In the genomic region with DNA sequence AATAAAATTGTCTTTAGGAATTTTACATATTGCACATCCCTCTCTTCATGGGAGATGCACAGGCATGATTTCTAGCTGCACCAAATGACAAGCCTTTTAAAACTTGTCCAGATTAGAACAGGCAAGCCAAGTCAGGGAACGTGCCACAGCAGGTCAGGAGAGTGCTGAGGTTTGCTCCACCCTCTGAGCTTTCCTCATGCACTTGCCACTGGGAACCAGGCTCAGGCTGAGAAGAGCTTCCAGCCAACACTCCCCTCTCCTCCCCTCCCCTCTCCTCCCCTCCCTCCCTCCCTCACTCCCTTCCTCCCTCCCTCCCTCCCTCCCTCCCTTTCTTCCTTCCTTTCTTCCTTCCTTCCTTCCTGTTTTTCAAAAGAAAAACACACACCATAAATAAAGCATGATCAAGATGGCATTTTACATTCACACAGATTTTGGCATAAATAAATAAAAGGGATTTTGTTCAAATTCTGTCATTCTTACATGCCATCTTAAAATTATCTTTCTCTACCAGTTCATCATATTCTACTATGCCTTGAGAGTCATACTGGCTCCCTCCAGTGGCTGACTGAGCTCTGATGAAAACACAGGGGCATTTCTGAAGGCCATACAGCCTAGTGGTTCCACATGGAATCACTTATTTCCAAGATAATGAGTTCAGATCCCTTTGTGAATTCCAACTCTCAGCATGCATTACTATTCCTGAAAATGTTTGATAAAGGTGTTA, we compare ENCODE assay signal across 1 cellular context.
TF ChIP-seq lines count a peak whose summit lies in the region.

No MANE protein-coding gene starts in this region.

TF ChIP-seq in GM23338, 12 proteins besides CTCF, POLR2A, EP300 and RAD21 (continued from another document):
- no peak for TF ChIP-seq EZH2 (IDR thresholded peaks at IDR 0.05; ENCODE audit: low read depth, unreplicated experiment)
- TF ChIP-seq CREB1 (CRISPR knock-in tag; IDR thresholded peaks at IDR 0.05; ENCODE audit: low read depth): no peak
- TF ChIP-seq EZH2phosphoT487 (IDR thresholded peaks at IDR 0.05; ENCODE audit: unreplicated experiment): no peak
- TF ChIP-seq, protein P1, sequence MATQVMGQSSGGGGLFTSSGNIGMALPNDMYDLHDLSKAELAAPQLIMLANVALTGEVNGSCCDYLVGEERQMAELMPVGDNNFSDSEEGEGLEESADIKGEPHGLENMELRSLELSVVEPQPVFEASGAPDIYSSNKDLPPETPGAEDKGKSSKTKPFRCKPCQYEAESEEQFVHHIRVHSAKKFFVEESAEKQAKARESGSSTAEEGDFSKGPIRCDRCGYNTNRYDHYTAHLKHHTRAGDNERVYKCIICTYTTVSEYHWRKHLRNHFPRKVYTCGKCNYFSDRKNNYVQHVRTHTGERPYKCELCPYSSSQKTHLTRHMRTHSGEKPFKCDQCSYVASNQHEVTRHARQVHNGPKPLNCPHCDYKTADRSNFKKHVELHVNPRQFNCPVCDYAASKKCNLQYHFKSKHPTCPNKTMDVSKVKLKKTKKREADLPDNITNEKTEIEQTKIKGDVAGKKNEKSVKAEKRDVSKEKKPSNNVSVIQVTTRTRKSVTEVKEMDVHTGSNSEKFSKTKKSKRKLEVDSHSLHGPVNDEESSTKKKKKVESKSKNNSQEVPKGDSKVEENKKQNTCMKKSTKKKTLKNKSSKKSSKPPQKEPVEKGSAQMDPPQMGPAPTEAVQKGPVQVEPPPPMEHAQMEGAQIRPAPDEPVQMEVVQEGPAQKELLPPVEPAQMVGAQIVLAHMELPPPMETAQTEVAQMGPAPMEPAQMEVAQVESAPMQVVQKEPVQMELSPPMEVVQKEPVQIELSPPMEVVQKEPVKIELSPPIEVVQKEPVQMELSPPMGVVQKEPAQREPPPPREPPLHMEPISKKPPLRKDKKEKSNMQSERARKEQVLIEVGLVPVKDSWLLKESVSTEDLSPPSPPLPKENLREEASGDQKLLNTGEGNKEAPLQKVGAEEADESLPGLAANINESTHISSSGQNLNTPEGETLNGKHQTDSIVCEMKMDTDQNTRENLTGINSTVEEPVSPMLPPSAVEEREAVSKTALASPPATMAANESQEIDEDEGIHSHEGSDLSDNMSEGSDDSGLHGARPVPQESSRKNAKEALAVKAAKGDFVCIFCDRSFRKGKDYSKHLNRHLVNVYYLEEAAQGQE (IDR thresholded peaks at IDR 0.05; ENCODE audit: unreplicated experiment): no peak
